In genomic region chr9:7185612-7186011, GRCh38 we compare ENCODE assay signal across 9 cellular contexts.
DNase-seq lines count a peak whose midpoint lies in the region; ATAC-seq and TF ChIP-seq lines count a peak whose summit lies in the region.
"Had no signal": no experiment of that assay in that cellular context is flagged by ENCODE, and none has a peak within 500 bp of the region (broad histone marks: within the 10 kb centered on the region; RNA-seq: fewer than 3 reads in every experiment).

No MANE protein-coding gene starts in this region.

- intact Hi-C loops in prostate gland (cut with DNase I), result no loop called here

- no peaks in the 10 kb centered on the region for H3K27me3 ChIP-seq in prostate gland (replicated peaks; ENCODE audit: insufficient read depth)

- ATAC-seq in omental fat pad (ENCODE audit: low FRiP score) (peak; percentile 88), HG02981 (IDR thresholded peaks at IDR 0.05; ENCODE audit: unreplicated experiment) (no peak), left lobe of liver (no peak)

- no peaks in the 10 kb centered on the region for H3K4me1 ChIP-seq in prostate gland (replicated peaks)

- TF ChIP-seq POLR2A in prostate gland (IDR thresholded peaks at IDR 0.05), result no peak

- no peaks in the 10 kb centered on the region for H3K36me3 ChIP-seq in prostate gland

- H3K9me3 ChIP-seq in prostate gland, result no peaks in the 10 kb centered on the region

- H3K27ac ChIP-seq in prostate gland, result no peak overlapping the region

- TF ChIP-seq CTCF in omental fat pad (IDR thresholded peaks at IDR 0.05) (no peak), prostate gland (IDR thresholded peaks at IDR 0.05) (no peak)

- no peak overlapping the region for H3K4me3 ChIP-seq in prostate gland

- peak; percentile 49 for DNase-seq in H4 (ENCODE audit: low spot score)
- DNase-seq in RKO (ENCODE audit: low spot score), result peak; percentile 76
- DNase-seq in fibroblast of gingiva (ENCODE audit: low read depth), result peak; percentile 62
- no peak for DNase-seq in omental fat pad (ENCODE audit: low spot score)
- no peak for DNase-seq in stimulated activated CD4-positive, alpha-beta T cell treated with anti-CD3 and anti-CD28 coated beads, Interleukin-2, amount 100 ng/mL, for 48 hours
- DNase-seq in left lobe of liver (ENCODE audit: low spot score), result no peak
- DNase-seq in prostate gland (ENCODE audit: low spot score), result no peak
- DNase-seq: NCI-H2107 had no signal

Comparison
In these comparisons a context has a peak if more than half of its experiments do, and no peak if none do; other contexts are left out.
1. DNase-seq: peak in H4 (single experiment), RKO (single experiment) and fibroblast of gingiva (single experiment); none in omental fat pad (single experiment), stimulated activated CD4-positive, alpha-beta T cell treated with anti-CD3 and anti-CD28 coated beads, Interleukin-2, amount 100 ng/mL, for 48 hours (0 of 2), left lobe of liver (single experiment) and prostate gland (single experiment).